8 cellular contexts compared by ENCODE assay signal in genomic region chr17:48047741-48048320, GRCh38. TPM values are rescaled to one million over a fixed set of nuclear protein-coding genes. Genes with fewer than 3 reads are reported as not detected.
DNase-seq lines count a peak whose midpoint lies in the region; TF ChIP-seq lines count a peak whose summit lies in the region.

No MANE protein-coding gene starts in this region.

- in situ Hi-C loops in G401 (cut with HindIII; ENCODE audit: low sequenced_read_pairs), result no loop called here
- in situ Hi-C loops in HAP-1 (cut with MboI; ENCODE audit: low sequenced_read_pairs), result no loop called here

- no peaks in the 10 kb centered on the region for H3K9me3 ChIP-seq in HAP-1
- no peaks in the 10 kb centered on the region for H3K9me3 ChIP-seq in MG63

- peaks cover 84% of the 10 kb centered on the region for H3K4me1 Mint-ChIP-seq in nephron progenitor cell
- H3K4me1 Mint-ChIP-seq in stimulated activated naive CD8-positive, alpha-beta T cell treated with anti-CD3 and anti-CD28 coated beads, Interleukin-15, Interleukin-2, amounts not matched to agents 100 ng/mL and 50 ng/mL, for 24 hours (ENCODE audit: low read depth), result peaks cover 51% of the 10 kb centered on the region

- H3K36me3 ChIP-seq in HAP-1 (replicated peaks), result peaks cover 19% of the 10 kb centered on the region
- H3K36me3 ChIP-seq in MG63, result peaks cover 33% of the 10 kb centered on the region

- peak overlapping the region; percentile 96 for H3K4me3 Mint-ChIP-seq in nephron progenitor cell
- peak overlapping the region; percentile 98 for H3K4me3 Mint-ChIP-seq in stimulated activated naive CD8-positive, alpha-beta T cell treated with anti-CD3 and anti-CD28 coated beads, Interleukin-15, Interleukin-2, amounts not matched to agents 100 ng/mL and 50 ng/mL, for 24 hours

- H3K9me3 Mint-ChIP-seq in nephron progenitor cell, result no peaks in the 10 kb centered on the region
- no peaks in the 10 kb centered on the region for H3K9me3 Mint-ChIP-seq in stimulated activated naive CD8-positive, alpha-beta T cell treated with anti-CD3 and anti-CD28 coated beads, Interleukin-15, Interleukin-2, amounts not matched to agents 100 ng/mL and 50 ng/mL, for 24 hours

- peak; percentile 100 for DNase-seq in G401 (ENCODE audit: low spot score)
- DNase-seq in HAP-1 (ENCODE audit: low spot score in 2 of 2), result peak; percentile 99
- peak; percentile 100 for DNase-seq in MG63
- DNase-seq in SHP77 (lab: John Stamatoyannopoulos, UW), result peak; percentile 100
- peak; percentile 92 for DNase-seq in activated gamma-delta T cell (lab: John Stamatoyannopoulos, UW)
- DNase-seq in fibroblast of the conjunctiva (ENCODE audit: low read depth), result peak; percentile 99
- DNase-seq in nephron progenitor cell, result peak; percentile 97

- no peak for TF ChIP-seq CTCF in nephron progenitor cell (IDR thresholded peaks at IDR 0.05)

- H3K27me3 Mint-ChIP-seq in nephron progenitor cell (ENCODE audit: low read depth, poor library complexity), result peaks cover 4% of the 10 kb centered on the region
- no peaks in the 10 kb centered on the region for H3K27me3 Mint-ChIP-seq in stimulated activated naive CD8-positive, alpha-beta T cell treated with anti-CD3 and anti-CD28 coated beads, Interleukin-15, Interleukin-2, amounts not matched to agents 100 ng/mL and 50 ng/mL, for 24 hours

- peak overlapping the region; percentile 88 for H3K4me3 ChIP-seq in HAP-1
- H3K4me3 ChIP-seq in MG63, result peak overlapping the region; percentile 84

- H3K27ac Mint-ChIP-seq in nephron progenitor cell, result peak overlapping the region; percentile 99
- H3K27ac Mint-ChIP-seq in stimulated activated naive CD8-positive, alpha-beta T cell treated with anti-CD3 and anti-CD28 coated beads, Interleukin-15, Interleukin-2, amounts not matched to agents 100 ng/mL and 50 ng/mL, for 24 hours, result peak overlapping the region; percentile 99

- H3K4me1 ChIP-seq in HAP-1, result peaks cover 46% of the 10 kb centered on the region

- H3K27me3 ChIP-seq in HAP-1 (ENCODE audit: low read depth), result no peaks in the 10 kb centered on the region
- H3K27me3 ChIP-seq in MG63, result no peaks in the 10 kb centered on the region

- peaks cover 12% of the 10 kb centered on the region for H3K36me3 Mint-ChIP-seq in nephron progenitor cell (ENCODE audit: low read depth)
- H3K36me3 Mint-ChIP-seq in stimulated activated naive CD8-positive, alpha-beta T cell treated with anti-CD3 and anti-CD28 coated beads, Interleukin-15, Interleukin-2, amounts not matched to agents 100 ng/mL and 50 ng/mL, for 24 hours (ENCODE audit: low read depth), result peaks cover 43% of the 10 kb centered on the region

RNA-seq across cellular contexts. Expression of gene NFE2L1, which starts 0.3 kb away (rescaled TPM):
- total RNA-seq in G401 (2014; rRNA removed; shearing (Covaris generic)), result 19.5 and 21.3 TPM in 2 replicates
- 33.6 and 47.7 TPM in 2 replicates for total RNA-seq in MG63 (2014; rRNA removed; shearing (Covaris generic); ENCODE audit: low replicate concordance)

RNA-seq across cellular contexts. Expression of gene COPZ2, which starts 10.2 kb away (rescaled TPM):
- total RNA-seq in G401 (2014; rRNA removed; shearing (Covaris generic)), result not detected in 2 replicates
- 91.7 and 130 TPM in 2 replicates for total RNA-seq in MG63 (2014; rRNA removed; shearing (Covaris generic); ENCODE audit: low replicate concordance)

RNA-seq across cellular contexts. Expression of gene CBX1, which starts 53.4 kb away (rescaled TPM):
- 54.5 and 65.0 TPM in 2 replicates for total RNA-seq in G401 (2014; rRNA removed; shearing (Covaris generic))
- total RNA-seq in MG63 (2014; rRNA removed; shearing (Covaris generic); ENCODE audit: low replicate concordance), result 50.7 and 59.1 TPM in 2 replicates

RNA-seq across cellular contexts. Expression of gene SNX11, which starts 59.7 kb away (rescaled TPM):
- total RNA-seq in G401 (2014; rRNA removed; shearing (Covaris generic)), result 22.5 and 25.2 TPM in 2 replicates
- total RNA-seq in MG63 (2014; rRNA removed; shearing (Covaris generic); ENCODE audit: low replicate concordance), result 19.3 and 19.7 TPM in 2 replicates

Comparison
In these comparisons a context has a peak if more than half of its experiments do, and no peak if none do; other contexts are left out.
1. Peak in every context shown above with its lines: DNase-seq and H3K4me3 ChIP-seq.
2. RNA of gene COPZ2, which starts 10.2 kb away (total RNA-seq): 91.7 to 130 TPM in MG63; not detected in G401; every median in the first group is over 10 times any median in the second.